8 cellular contexts compared by ENCODE assay signal in the genomic region with DNA sequence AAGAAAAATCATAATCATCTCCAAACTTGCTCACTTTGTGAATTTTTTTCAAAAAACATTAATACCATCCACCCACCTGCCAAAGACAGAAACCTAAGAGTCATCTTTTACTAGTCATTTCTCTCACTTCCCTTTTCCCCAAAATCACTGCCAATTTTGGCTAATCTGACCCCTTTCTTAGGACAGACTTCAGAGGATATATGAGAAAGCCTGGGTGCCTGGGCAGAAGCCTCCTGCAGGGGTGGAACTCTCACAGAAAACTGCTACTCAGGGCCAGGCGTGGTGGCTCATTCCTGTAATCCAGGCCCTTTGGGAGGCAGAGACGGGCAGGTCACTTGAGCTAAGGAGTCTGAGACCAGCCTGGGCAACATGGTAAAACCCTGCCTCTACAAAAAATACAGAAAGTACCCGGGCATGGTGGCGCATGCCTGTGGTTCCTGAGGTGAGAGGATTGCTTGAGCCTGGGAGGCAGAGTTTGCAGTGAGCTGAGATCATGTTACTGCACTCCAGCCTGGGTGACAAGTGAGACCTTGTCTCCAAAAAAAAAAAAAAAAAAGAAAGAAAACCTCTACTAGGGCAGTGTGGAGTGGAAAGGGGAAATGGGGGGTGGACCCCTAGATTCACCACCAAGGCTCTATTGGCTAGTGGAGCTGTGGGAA. TPM values are rescaled to one million over a fixed set of nuclear protein-coding genes. Genes with fewer than 3 reads are reported as not detected.
DNase-seq lines count a peak whose midpoint lies in the region; ATAC-seq, FAIRE-seq and TF ChIP-seq lines count a peak whose summit lies in the region.

No MANE protein-coding gene starts in this region.

- no peak for TF ChIP-seq CTCF in heart right ventricle (IDR thresholded peaks at IDR 0.05)

- H3K4me3 ChIP-seq in NT2/D1 (ENCODE audit: insufficient read length, low read depth) (no peak overlapping the region), heart right ventricle (no peak overlapping the region)

- intact Hi-C loops in dendritic cell treated with granulocyte-macrophage colony-stimulating factor and Interleukin-4, amounts not matched to agents 40 ng/mL and 50 ng/mL, for 4 days (cut with micrococcal nuclease): loop anchor here (5.0 to 10.0 kb wide), 4 partner anchors 62 to 242 kb away; a partner anchor contains a TSS
- intact Hi-C loops in heart right ventricle (cut with DNase I): loop anchor here in 6 of 10 donors (5.0 to 10.0 kb wide), 6 partner anchors 48 to 1952 kb away; a partner anchor contains a TSS

- peaks cover 64% of the 10 kb centered on the region for H3K36me3 Mint-ChIP-seq in dendritic cell treated with granulocyte-macrophage colony-stimulating factor and Interleukin-4, amounts not matched to agents 40 ng/mL and 50 ng/mL, for 4 days (ENCODE audit: low read depth)

- H3K4me1 Mint-ChIP-seq in dendritic cell treated with granulocyte-macrophage colony-stimulating factor and Interleukin-4, amounts not matched to agents 40 ng/mL and 50 ng/mL, for 4 days (ENCODE audit: low read depth): peaks cover 41% of the 10 kb centered on the region

- FAIRE-seq in GM18507 (lab: Jason Lieb, UNC) (peak; percentile 56), urothelium cell line (lab: Jason Lieb, UNC) (no peak)

- ATAC-seq in HG02885 (IDR thresholded peaks at IDR 0.05; ENCODE audit: poor library complexity, unreplicated experiment) (peak; percentile 45), heart right ventricle (no peak)

- H3K9me3 Mint-ChIP-seq in dendritic cell treated with granulocyte-macrophage colony-stimulating factor and Interleukin-4, amounts not matched to agents 40 ng/mL and 50 ng/mL, for 4 days: no peaks in the 10 kb centered on the region

- H3K27ac Mint-ChIP-seq in dendritic cell treated with granulocyte-macrophage colony-stimulating factor and Interleukin-4, amounts not matched to agents 40 ng/mL and 50 ng/mL, for 4 days: peak overlapping the region; percentile 96

- DNase-seq in AML-193 (lab: John Stamatoyannopoulos, UW) (peak; percentile 28 to 39), GM18507 (ENCODE audit: extremely low spot score, insufficient read length, low read depth) (no peak), NT2/D1 (ENCODE audit: low read depth, low spot score) (no peak), urothelium cell line (ENCODE audit: low spot score) (no peak), heart right ventricle (no peak)
- DNase-seq in stimulated activated CD4-positive, alpha-beta T cell treated with anti-CD3 and anti-CD28 coated beads, Interleukin-4, amount 100 ng/mL, for 24 hours: peak; percentile 17

- peak overlapping the region; percentile 50 for H3K9ac ChIP-seq in NT2/D1 (ENCODE audit: insufficient read length, low read depth)

- peaks cover 64% of the 10 kb centered on the region for H3K36me3 ChIP-seq in NT2/D1 (ENCODE audit: insufficient read depth, insufficient read length, low read length)
- H3K36me3 ChIP-seq in heart right ventricle: peaks cover 0 to 49% (median 24%) of the 10 kb centered on the region in 9 donors

- H3K27me3 ChIP-seq in NT2/D1 (ENCODE audit: insufficient read depth, insufficient read length) (peaks cover under 1% of the 10 kb centered on the region), heart right ventricle (no peaks in the 10 kb centered on the region)

- H3K4me1 ChIP-seq in NT2/D1 (ENCODE audit: insufficient read depth, insufficient read length): no peaks in the 10 kb centered on the region
- H3K4me1 ChIP-seq in heart right ventricle: peaks cover 0 to 52% (median 38%) of the 10 kb centered on the region in 9 donors

- WGBS in heart right ventricle, 2 donors: 52 to 62% methylated on average over 4 of the region's 4 CpGs

- peaks cover 2% of the 10 kb centered on the region; the same call in 1 of the 2 replicates for H3K9me3 ChIP-seq in NT2/D1 (ENCODE audit: insufficient read depth, low read length)
- no peaks in the 10 kb centered on the region for H3K9me3 ChIP-seq in heart right ventricle

- peak overlapping the region; percentile 98 for H3K4me3 Mint-ChIP-seq in dendritic cell treated with granulocyte-macrophage colony-stimulating factor and Interleukin-4, amounts not matched to agents 40 ng/mL and 50 ng/mL, for 4 days

- no peaks in the 10 kb centered on the region for H3K27me3 Mint-ChIP-seq in dendritic cell treated with granulocyte-macrophage colony-stimulating factor and Interleukin-4, amounts not matched to agents 40 ng/mL and 50 ng/mL, for 4 days

- H3K27ac ChIP-seq in heart right ventricle: peak overlapping the region in 1 of 10 donors; percentile 96

RNA-seq across cellular contexts. Expression of a gene that starts 3.8 kb away (rescaled TPM):
- total RNA-seq in heart right ventricle: 10 to 100 TPM; 38.6 to 78.3 (median 55.6) TPM
- polyA plus RNA-seq in heart right ventricle: 10 to 100 TPM; 23.0 to 27.0 TPM

Comparison
In these comparisons a context has a peak if more than half of its experiments do, and no peak if none do; other contexts are left out.
1. DNase-seq: peak in AML-193 (2 of 2) and stimulated activated CD4-positive, alpha-beta T cell treated with anti-CD3 and anti-CD28 coated beads, Interleukin-4, amount 100 ng/mL, for 24 hours (single experiment); none in GM18507 (single experiment), NT2/D1 (single experiment), urothelium cell line (single experiment) and heart right ventricle (0 of 2).